23 cellular contexts compared by ENCODE assay signal in the genomic region with DNA sequence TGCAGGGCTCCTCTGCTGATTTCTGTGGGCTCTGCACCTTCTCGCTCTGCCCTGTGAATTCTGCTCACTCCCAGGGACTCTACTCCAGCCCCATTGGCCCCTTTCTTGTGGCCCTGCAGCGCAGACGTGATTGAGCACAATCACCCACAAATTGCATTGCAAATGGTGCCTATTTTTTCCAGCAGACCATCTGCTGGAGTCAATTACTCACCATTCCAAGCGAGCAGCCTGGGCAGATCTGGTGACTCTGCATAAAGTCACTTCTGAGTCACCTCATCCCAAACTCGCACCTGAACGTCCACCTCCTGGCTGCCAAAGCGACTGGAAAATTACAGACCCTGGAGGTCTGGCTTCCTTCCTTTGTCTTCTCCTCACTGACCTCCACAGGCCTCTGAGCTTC.
DNase-seq lines count a peak whose midpoint lies in the region; ATAC-seq and TF ChIP-seq lines count a peak whose summit lies in the region.
"Had no signal": no experiment of that assay in that cellular context is flagged by ENCODE, and none has a peak within 500 bp of the region (broad histone marks: within the 10 kb centered on the region; RNA-seq: fewer than 3 reads in every experiment).

No MANE protein-coding gene starts in this region.

- no peak overlapping the region for H3K9ac ChIP-seq in H9 (ENCODE audit: extremely low read depth, insufficient read length, low read length)
- H3K9ac ChIP-seq in endodermal cell (ENCODE audit: extremely low read depth, low read length, poor library complexity, severe bottlenecking): no peak overlapping the region
- H3K9ac ChIP-seq: parathyroid adenoma had no signal

- H4K5ac ChIP-seq in H9 (ENCODE audit: insufficient read length, low read depth, low read length): no peak overlapping the region

- no peaks in the 10 kb centered on the region for H4K20me1 ChIP-seq in H9 (ENCODE audit: control insufficient read depth, insufficient read depth, insufficient read length)

- H3K56ac ChIP-seq in H9 (ENCODE audit: insufficient read length, low read depth, low read length): no peak overlapping the region

- no peak for TF ChIP-seq POLR2A in stomach (IDR thresholded peaks at IDR 0.05)

- no peaks in the 10 kb centered on the region for H3K27me3 ChIP-seq in H9 (ENCODE audit: insufficient read depth, low read length)
- H3K27me3 ChIP-seq in endodermal cell (ENCODE audit: control insufficient read depth, insufficient read depth, low read length, poor library complexity, severe bottlenecking): no peaks in the 10 kb centered on the region
- H3K27me3 ChIP-seq in stomach: no peaks in the 10 kb centered on the region
- H3K27me3 ChIP-seq: esophagus muscularis mucosa, gastroesophageal sphincter, tibial nerve had no signal

- no peak overlapping the region for H3K4me3 ChIP-seq in endodermal cell (ENCODE audit: low read length)
- no peak overlapping the region for H3K4me3 ChIP-seq in stomach
- H3K4me3 ChIP-seq: esophagus muscularis mucosa, gastroesophageal sphincter, skin epidermis, tibial nerve had no signal

- no CpG with 5 or more reads among the region's 7 CpGs for WGBS in H9 (ENCODE audit: extremely low coverage, insufficient read length, low lambda C conversion rate)
- WGBS in endodermal cell (ENCODE audit: insufficient coverage in 1 of 2, insufficient read length in 1 of 2), 2 experiments: 81 to 83% methylated on average over 7 of the region's 7 CpGs
- WGBS in stomach, 5 donors: 70 to 87% (median 78%) methylated on average over 7 of the region's 7 CpGs

- H3K79me2 ChIP-seq in H9 (ENCODE audit: insufficient read depth, low read length): no peaks in the 10 kb centered on the region
- H3K79me2 ChIP-seq: parathyroid adenoma had no signal

- H3K4ac ChIP-seq in H9 (ENCODE audit: low read depth, low read length): no peak overlapping the region

- no peak overlapping the region for H3T11ph ChIP-seq in H9 (ENCODE audit: low read length)

- peak overlapping the region in 2 of 3 experiments; percentile 41 to 90; a peak in 3 of 7 replicates for H3K27ac Mint-ChIP-seq in H9
- H3K27ac Mint-ChIP-seq in endodermal cell: peak overlapping the region; percentile 22
- H3K27ac Mint-ChIP-seq: natural killer cell had no signal

- H3K36me3 ChIP-seq in endodermal cell (ENCODE audit: control insufficient read depth, insufficient read depth, low read length) (no peaks in the 10 kb centered on the region), stomach (peaks cover 0 to 10% (median 2%) of the 10 kb centered on the region in 4 donors)
- H3K36me3 ChIP-seq: tibial nerve had no signal

- no peak overlapping the region for H2AFZ ChIP-seq in H9 (ENCODE audit: low read length)
- H2AFZ ChIP-seq: parathyroid adenoma had no signal

- H3K18ac ChIP-seq in H9 (ENCODE audit: insufficient read length, low read depth, low read length): no peak overlapping the region

- H3K4me2 ChIP-seq in H9 (ENCODE audit: insufficient read depth, insufficient read length, low read length): no peak overlapping the region

- no peak overlapping the region for H2BK15ac ChIP-seq in H9 (ENCODE audit: low read depth, low read length)

- intact Hi-C loops in stomach (cut with DNase I; ENCODE audit: low total_unique reads): no loop called here

- H3K27me3 Mint-ChIP-seq in H9 (ENCODE audit: low read depth): no peaks in the 10 kb centered on the region
- H3K27me3 Mint-ChIP-seq in endodermal cell (ENCODE audit: insufficient read depth): no peaks in the 10 kb centered on the region

- ATAC-seq in stimulated activated naive CD8-positive, alpha-beta T cell treated with anti-CD3 and anti-CD28 coated beads, Interleukin-15, Interleukin-2, amounts not matched to agents 100 U/mL and 50 U/mL, for 24 hours: no peak
- ATAC-seq: gastroesophageal sphincter, HepG2, left cardiac atrium, natural killer cell, Right ventricle myocardium inferior had no signal

- H3K4me3 Mint-ChIP-seq in H9: no peak overlapping the region
- no peak overlapping the region for H3K4me3 Mint-ChIP-seq in endodermal cell
- H3K4me3 Mint-ChIP-seq: natural killer cell had no signal

- H2AK5ac ChIP-seq in H9 (ENCODE audit: insufficient read length, low read length): no peak overlapping the region

- no peaks in the 10 kb centered on the region for H3K23me2 ChIP-seq in H9 (ENCODE audit: insufficient read length, low read depth, low read length, poor library complexity, severe bottlenecking)

- H2BK20ac ChIP-seq in H9 (ENCODE audit: low read depth, low read length, poor library complexity, severe bottlenecking): no peak overlapping the region

- H4K91ac ChIP-seq in H9 (ENCODE audit: insufficient read length, low read depth, low read length): no peak overlapping the region

- TF ChIP-seq CTCF in H9 (conservative IDR thresholded peaks at IDR 0.05): no peak
- TF ChIP-seq CTCF in endodermal cell (conservative IDR thresholded peaks at IDR 0.05): no peak
- TF ChIP-seq CTCF in stomach (IDR thresholded peaks at IDR 0.05): no peak

- H3K9me3 Mint-ChIP-seq in H9 (peaks cover 0 to 2% of the 10 kb centered on the region in 2 experiments; a peak in 2 of 5 replicates), endodermal cell (no peaks in the 10 kb centered on the region)

- no peak overlapping the region for H2BK5ac ChIP-seq in H9 (ENCODE audit: insufficient read length, low read length)

- H3K9me3 ChIP-seq in H9 (ENCODE audit: control insufficient read depth, low read depth, low read length): no peaks in the 10 kb centered on the region
- H3K9me3 ChIP-seq in endodermal cell (ENCODE audit: control insufficient read depth, low read length): no peaks in the 10 kb centered on the region
- H3K9me3 ChIP-seq in stomach: no peaks in the 10 kb centered on the region
- H3K9me3 ChIP-seq: esophagus muscularis mucosa, gastroesophageal sphincter had no signal

- no peak overlapping the region for H2BK120ac ChIP-seq in H9 (ENCODE audit: low read depth, low read length, poor library complexity, severe bottlenecking)

- no peak overlapping the region for H3K27ac ChIP-seq in H9 (ENCODE audit: insufficient read length, low read depth, low read length)
- no peak overlapping the region for H3K27ac ChIP-seq in endodermal cell (ENCODE audit: low read depth, low read length)
- peak overlapping the region; percentile 50 for H3K27ac ChIP-seq in temporal lobe (ENCODE audit: low read depth, low read length)
- H3K27ac ChIP-seq in stomach: no peak overlapping the region
- H3K27ac ChIP-seq: esophagus muscularis mucosa, gastroesophageal sphincter, parathyroid adenoma, skin epidermis, tibial nerve had no signal

- H3K4me1 Mint-ChIP-seq in H9: peaks cover 36 to 37% of the 10 kb centered on the region in 2 experiments
- peaks cover 5% of the 10 kb centered on the region for H3K4me1 Mint-ChIP-seq in endodermal cell
- H3K4me1 Mint-ChIP-seq: natural killer cell had no signal

- H4K8ac ChIP-seq in H9 (replicated peaks; ENCODE audit: insufficient read length, low read depth, low read length): no peak overlapping the region

- no peak for TF ChIP-seq EP300 in stomach (IDR thresholded peaks at IDR 0.05)

- no peak overlapping the region; the same call in 1 of the 2 replicates for H3K14ac ChIP-seq in H9 (ENCODE audit: insufficient read depth, low read length)

- H3K4me1 ChIP-seq in H9 (ENCODE audit: insufficient read depth, low read length): peaks cover 10% of the 10 kb centered on the region
- no peaks in the 10 kb centered on the region for H3K4me1 ChIP-seq in endodermal cell (ENCODE audit: control insufficient read depth, insufficient read depth, low read length)
- H3K4me1 ChIP-seq in stomach: no peaks in the 10 kb centered on the region
- H3K4me1 ChIP-seq: esophagus muscularis mucosa, gastroesophageal sphincter, parathyroid adenoma, tibial nerve had no signal

- H3K36me3 Mint-ChIP-seq in H9 (ENCODE audit: insufficient read depth in 1 of 3, low read depth in 3 of 3) (peaks cover 5 to 7% (median 6%) of the 10 kb centered on the region in 3 experiments; a peak in 5 of 7 replicates), endodermal cell (ENCODE audit: low read depth) (no peaks in the 10 kb centered on the region)
- H3K36me3 Mint-ChIP-seq: natural killer cell had no signal

- DNase-seq in H9 (peak; percentile 47), RPMI8226 (peak; percentile 59), endodermal cell (no peak), stomach (no peak), Kasumi-1 (lab: John Stamatoyannopoulos, UW) (no peak)
- DNase-seq in stimulated activated naive CD8-positive, alpha-beta T cell treated with anti-CD3 and anti-CD28 coated beads, Interleukin-15, Interleukin-2, amounts not matched to agents 100 U/mL and 50 U/mL, for 24 hours: no peak
- DNase-seq: activated naive CD4-positive, alpha-beta T cell treated with anti-CD3 and anti-CD28 coated beads, Interleukin-2, amount 50 U/mL, for 16 hours; activated T-cell treated with anti-CD3 and anti-CD28 coated beads, Interleukin-2, amount 50 U/mL, for 48 hours; effector memory CD4-positive, alpha-beta T cell; left cardiac atrium; natural killer cell; NCI-H1436 treated with DMSO at 0.1 percent for 48 hours; NCI-H2171; NK-92 treated with Interleukin-12 subunit alpha and Interleukin-12 subunit beta, amount 100 ng/mL, for 24 hours; stimulated activated naive CD4-positive, alpha-beta T cell had no signal

- H2BK12ac ChIP-seq in H9 (ENCODE audit: insufficient read length, low read depth, low read length): no peak overlapping the region

- no peaks in the 10 kb centered on the region for H3K79me1 ChIP-seq in H9 (ENCODE audit: insufficient read depth, low read depth, low read length, poor library complexity, severe bottlenecking)

- H3K23ac ChIP-seq in H9 (ENCODE audit: insufficient read length, low read depth, low read length): no peak overlapping the region

Comparison
In these comparisons a context has a peak if more than half of its experiments do, and no peak if none do; other contexts are left out.
1. DNase-seq: peak in H9 (single experiment) and RPMI8226 (single experiment); none in endodermal cell (single experiment), stomach (single experiment), Kasumi-1 (0 of 2) and stimulated activated naive CD8-positive, alpha-beta T cell treated with anti-CD3 and anti-CD28 coated beads, Interleukin-15, Interleukin-2, amounts not matched to agents 100 U/mL and 50 U/mL, for 24 hours (single experiment).